1 cellular context compared by ENCODE assay signal in the genomic region with DNA sequence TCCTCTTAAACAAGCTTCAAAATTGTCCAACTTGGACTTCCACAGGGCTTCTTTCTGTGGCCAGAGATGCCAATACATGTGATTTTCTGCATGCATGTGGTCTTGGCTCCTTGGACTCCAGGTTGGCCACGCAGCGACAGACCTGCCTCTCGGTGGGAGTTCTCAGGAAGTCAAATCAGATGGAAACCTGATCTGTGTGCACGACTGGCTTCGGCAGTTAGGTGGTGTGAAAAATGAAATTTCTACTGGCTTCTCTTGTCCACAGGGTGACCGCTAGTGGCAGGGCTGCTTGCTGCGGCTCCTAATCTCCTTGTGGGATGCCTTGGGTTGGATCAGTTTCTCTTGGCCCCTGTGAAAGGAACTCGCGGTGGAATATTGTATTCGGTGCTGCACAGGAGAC.
TF ChIP-seq lines count a peak whose summit lies in the region.

No MANE protein-coding gene starts in this region.

TF ChIP-seq in GM23338, 12 proteins besides CTCF, POLR2A, EP300 and RAD21 (continued from another document):
- TF ChIP-seq, protein P1, sequence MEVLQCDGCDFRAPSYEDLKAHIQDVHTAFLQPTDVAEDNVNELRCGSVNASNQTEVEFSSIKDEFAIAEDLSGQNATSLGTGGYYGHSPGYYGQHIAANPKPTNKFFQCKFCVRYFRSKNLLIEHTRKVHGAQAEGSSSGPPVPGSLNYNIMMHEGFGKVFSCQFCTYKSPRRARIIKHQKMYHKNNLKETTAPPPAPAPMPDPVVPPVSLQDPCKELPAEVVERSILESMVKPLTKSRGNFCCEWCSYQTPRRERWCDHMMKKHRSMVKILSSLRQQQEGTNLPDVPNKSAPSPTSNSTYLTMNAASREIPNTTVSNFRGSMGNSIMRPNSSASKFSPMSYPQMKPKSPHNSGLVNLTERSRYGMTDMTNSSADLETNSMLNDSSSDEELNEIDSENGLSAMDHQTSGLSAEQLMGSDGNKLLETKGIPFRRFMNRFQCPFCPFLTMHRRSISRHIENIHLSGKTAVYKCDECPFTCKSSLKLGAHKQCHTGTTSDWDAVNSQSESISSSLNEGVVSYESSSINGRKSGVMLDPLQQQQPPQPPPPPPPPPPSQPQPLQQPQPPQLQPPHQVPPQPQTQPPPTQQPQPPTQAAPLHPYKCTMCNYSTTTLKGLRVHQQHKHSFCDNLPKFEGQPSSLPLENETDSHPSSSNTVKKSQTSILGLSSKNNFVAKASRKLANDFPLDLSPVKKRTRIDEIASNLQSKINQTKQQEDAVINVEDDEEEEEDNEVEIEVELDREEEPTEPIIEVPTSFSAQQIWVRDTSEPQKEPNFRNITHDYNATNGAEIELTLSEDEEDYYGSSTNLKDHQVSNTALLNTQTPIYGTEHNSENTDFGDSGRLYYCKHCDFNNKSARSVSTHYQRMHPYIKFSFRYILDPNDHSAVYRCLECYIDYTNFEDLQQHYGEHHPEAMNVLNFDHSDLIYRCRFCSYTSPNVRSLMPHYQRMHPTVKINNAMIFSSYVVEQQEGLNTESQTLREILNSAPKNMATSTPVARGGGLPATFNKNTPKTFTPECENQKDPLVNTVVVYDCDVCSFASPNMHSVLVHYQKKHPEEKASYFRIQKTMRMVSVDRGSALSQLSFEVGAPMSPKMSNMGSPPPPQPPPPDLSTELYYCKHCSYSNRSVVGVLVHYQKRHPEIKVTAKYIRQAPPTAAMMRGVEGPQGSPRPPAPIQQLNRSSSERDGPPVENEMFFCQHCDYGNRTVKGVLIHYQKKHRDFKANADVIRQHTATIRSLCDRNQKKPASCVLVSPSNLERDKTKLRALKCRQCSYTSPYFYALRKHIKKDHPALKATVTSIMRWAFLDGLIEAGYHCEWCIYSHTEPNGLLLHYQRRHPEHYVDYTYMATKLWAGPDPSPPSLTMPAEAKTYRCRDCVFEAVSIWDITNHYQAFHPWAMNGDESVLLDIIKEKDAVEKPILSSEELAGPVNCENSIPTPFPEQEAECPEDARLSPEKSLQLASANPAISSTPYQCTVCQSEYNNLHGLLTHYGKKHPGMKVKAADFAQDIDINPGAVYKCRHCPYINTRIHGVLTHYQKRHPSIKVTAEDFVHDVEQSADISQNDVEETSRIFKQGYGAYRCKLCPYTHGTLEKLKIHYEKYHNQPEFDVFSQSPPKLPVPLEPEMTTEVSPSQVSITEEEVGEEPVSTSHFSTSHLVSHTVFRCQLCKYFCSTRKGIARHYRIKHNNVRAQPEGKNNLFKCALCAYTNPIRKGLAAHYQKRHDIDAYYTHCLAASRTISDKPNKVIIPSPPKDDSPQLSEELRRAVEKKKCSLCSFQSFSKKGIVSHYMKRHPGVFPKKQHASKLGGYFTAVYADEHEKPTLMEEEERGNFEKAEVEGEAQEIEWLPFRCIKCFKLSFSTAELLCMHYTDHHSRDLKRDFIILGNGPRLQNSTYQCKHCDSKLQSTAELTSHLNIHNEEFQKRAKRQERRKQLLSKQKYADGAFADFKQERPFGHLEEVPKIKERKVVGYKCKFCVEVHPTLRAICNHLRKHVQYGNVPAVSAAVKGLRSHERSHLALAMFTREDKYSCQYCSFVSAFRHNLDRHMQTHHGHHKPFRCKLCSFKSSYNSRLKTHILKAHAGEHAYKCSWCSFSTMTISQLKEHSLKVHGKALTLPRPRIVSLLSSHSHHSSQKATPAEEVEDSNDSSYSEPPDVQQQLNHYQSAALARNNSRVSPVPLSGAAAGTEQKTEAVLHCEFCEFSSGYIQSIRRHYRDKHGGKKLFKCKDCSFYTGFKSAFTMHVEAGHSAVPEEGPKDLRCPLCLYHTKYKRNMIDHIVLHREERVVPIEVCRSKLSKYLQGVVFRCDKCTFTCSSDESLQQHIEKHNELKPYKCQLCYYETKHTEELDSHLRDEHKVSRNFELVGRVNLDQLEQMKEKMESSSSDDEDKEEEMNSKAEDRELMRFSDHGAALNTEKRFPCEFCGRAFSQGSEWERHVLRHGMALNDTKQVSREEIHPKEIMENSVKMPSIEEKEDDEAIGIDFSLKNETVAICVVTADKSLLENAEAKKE (CRISPR knock-in tag; IDR thresholded peaks at IDR 0.05) = no peak
- TF ChIP-seq ZNF331 (CRISPR knock-in tag; IDR thresholded peaks at IDR 0.05; ENCODE audit: low read depth) = no peak
- no peak for TF ChIP-seq EZH2phosphoT487 (IDR thresholded peaks at IDR 0.05; ENCODE audit: unreplicated experiment)
- TF ChIP-seq, protein P2, sequence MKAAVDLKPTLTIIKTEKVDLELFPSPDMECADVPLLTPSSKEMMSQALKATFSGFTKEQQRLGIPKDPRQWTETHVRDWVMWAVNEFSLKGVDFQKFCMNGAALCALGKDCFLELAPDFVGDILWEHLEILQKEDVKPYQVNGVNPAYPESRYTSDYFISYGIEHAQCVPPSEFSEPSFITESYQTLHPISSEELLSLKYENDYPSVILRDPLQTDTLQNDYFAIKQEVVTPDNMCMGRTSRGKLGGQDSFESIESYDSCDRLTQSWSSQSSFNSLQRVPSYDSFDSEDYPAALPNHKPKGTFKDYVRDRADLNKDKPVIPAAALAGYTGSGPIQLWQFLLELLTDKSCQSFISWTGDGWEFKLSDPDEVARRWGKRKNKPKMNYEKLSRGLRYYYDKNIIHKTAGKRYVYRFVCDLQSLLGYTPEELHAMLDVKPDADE (IDR thresholded peaks at IDR 0.05) = no peak
- TF ChIP-seq JUNB (IDR thresholded peaks at IDR 0.05; ENCODE audit: unreplicated experiment) = no peak
- TF ChIP-seq POLR2AphosphoS5 (IDR thresholded peaks at IDR 0.05; ENCODE audit: low read depth) = no peak
- TF ChIP-seq STAT1 (IDR thresholded peaks at IDR 0.05; ENCODE audit: unreplicated experiment) = no peak
